In the genomic region with DNA sequence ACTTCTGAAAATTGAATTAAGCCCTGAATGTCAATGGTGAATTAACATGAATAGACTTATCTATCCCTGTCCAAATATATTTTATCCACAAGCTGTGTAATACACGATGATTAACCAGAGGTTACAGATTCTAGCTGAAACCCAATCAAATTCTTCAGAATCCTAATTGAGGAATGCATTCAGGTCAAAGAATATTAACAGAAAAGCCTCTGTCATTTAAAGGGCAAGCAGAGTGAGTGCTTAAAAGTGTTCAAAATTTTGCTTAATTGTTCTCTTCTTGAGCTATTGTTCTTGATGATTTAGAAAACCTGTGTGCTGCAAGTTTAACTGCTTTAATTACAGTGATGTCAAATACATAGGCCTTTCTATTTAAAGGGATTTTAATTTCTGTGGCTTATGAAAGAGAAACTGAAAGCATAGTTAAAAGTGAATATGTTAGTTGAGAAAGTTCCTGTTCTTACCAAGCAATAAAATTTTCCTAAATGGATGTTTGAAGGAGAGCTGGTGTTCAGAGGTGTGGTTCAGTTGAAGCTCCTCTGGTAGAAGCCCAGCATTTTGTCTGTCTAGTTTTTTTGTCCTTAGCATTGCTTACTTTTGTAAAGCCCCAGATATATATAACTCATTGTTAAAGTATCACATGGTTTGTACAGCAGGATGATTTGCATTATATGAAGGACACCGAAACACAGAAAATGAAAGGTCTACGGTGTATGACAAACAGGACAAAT, we compare ENCODE assay signal across 9 cellular contexts.
DNase-seq lines count a peak whose midpoint lies in the region; ATAC-seq and TF ChIP-seq lines count a peak whose summit lies in the region.
"Had no signal": no experiment of that assay in that cellular context is flagged by ENCODE, and none has a peak within 500 bp of the region (broad histone marks: within the 10 kb centered on the region; RNA-seq: fewer than 3 reads in every experiment).

No MANE protein-coding gene starts in this region.

- no peaks in the 10 kb centered on the region for H3K36me3 Mint-ChIP-seq in stimulated activated naive B cell treated with anti-CD40 and anti-IgM and Interleukin-4, amounts not matched to agents 10 μg/mL and 1 μg/mL and 100 μg/mL, for 72 hours
- no peaks in the 10 kb centered on the region for H3K36me3 Mint-ChIP-seq in chondrocyte (ENCODE audit: low read depth)

- H3K4me3 ChIP-seq in coronary artery (peak overlapping the region; percentile 16), WERI-Rb-1 (ENCODE audit: low read depth, low read length) (no peak overlapping the region)
- H3K4me3 ChIP-seq: cardiac muscle cell had no signal

- no peaks in the 10 kb centered on the region for H3K36me3 ChIP-seq in WERI-Rb-1
- H3K36me3 ChIP-seq: cardiac muscle cell had no signal

- H3K27ac Mint-ChIP-seq in stimulated activated naive B cell treated with anti-CD40 and anti-IgM and Interleukin-4, amounts not matched to agents 10 μg/mL and 1 μg/mL and 100 μg/mL, for 72 hours = peak overlapping the region; percentile 82
- no peak overlapping the region for H3K27ac Mint-ChIP-seq in chondrocyte (ENCODE audit: unreplicated experiment)

- H3K27me3 ChIP-seq in WERI-Rb-1 (ENCODE audit: insufficient read depth, low read depth, severe bottlenecking) = no peaks in the 10 kb centered on the region
- H3K27me3 ChIP-seq: cardiac muscle cell had no signal

- H3K27me3 Mint-ChIP-seq in stimulated activated naive B cell treated with anti-CD40 and anti-IgM and Interleukin-4, amounts not matched to agents 10 μg/mL and 1 μg/mL and 100 μg/mL, for 72 hours = no peaks in the 10 kb centered on the region
- H3K27me3 Mint-ChIP-seq in chondrocyte (ENCODE audit: low read depth) = no peaks in the 10 kb centered on the region

- H3K9me3 Mint-ChIP-seq in stimulated activated naive B cell treated with anti-CD40 and anti-IgM and Interleukin-4, amounts not matched to agents 10 μg/mL and 1 μg/mL and 100 μg/mL, for 72 hours = peaks cover 0 to 5% of the 10 kb centered on the region in 2 donors
- H3K9me3 Mint-ChIP-seq in chondrocyte (ENCODE audit: low read depth) = peaks cover 4% of the 10 kb centered on the region

- peak overlapping the region in 1 of 2 donors; percentile 20 for H3K27ac ChIP-seq in coronary artery
- no peak overlapping the region for H3K27ac ChIP-seq in WERI-Rb-1
- H3K27ac ChIP-seq: cardiac muscle cell had no signal

- peak; percentile 86 for ATAC-seq in GM19452 (IDR thresholded peaks at IDR 0.05; ENCODE audit: unreplicated experiment)
- peak; percentile 86 for ATAC-seq in HG03460 (IDR thresholded peaks at IDR 0.05; ENCODE audit: unreplicated experiment)
- ATAC-seq in stimulated activated naive B cell treated with anti-CD40 and anti-IgM and Interleukin-4, amounts not matched to agents 10 μg/mL and 1 μg/mL and 100 μg/mL, for 72 hours (replicated peaks) = peak; percentile 61 to 71

- DNase-seq in CD1c-positive myeloid dendritic cell (ENCODE audit: extremely low spot score) (peak; percentile 21), coronary artery (ENCODE audit: low spot score) (no peak), NCI-H2029 (lab: John Stamatoyannopoulos, UW) (no peak), chondrocyte (ENCODE audit: low spot score) (no peak), WERI-Rb-1 (no peak)
- DNase-seq in stimulated activated naive B cell treated with anti-CD40 and anti-IgM and Interleukin-4, amounts not matched to agents 10 μg/mL and 1 μg/mL and 100 μg/mL, for 72 hours = no peak

- H3K4me3 Mint-ChIP-seq in stimulated activated naive B cell treated with anti-CD40 and anti-IgM and Interleukin-4, amounts not matched to agents 10 μg/mL and 1 μg/mL and 100 μg/mL, for 72 hours = peak overlapping the region; percentile 60 to 72
- no peak overlapping the region for H3K4me3 Mint-ChIP-seq in chondrocyte (ENCODE audit: unreplicated experiment)

- TF ChIP-seq CTCF in coronary artery (IDR thresholded peaks at IDR 0.05) (no peak), chondrocyte (IDR thresholded peaks at IDR 0.05) (no peak), WERI-Rb-1 (IDR thresholded peaks at IDR 0.05; ENCODE audit: low read depth, low read length) (no peak)

- peaks cover 14 to 25% of the 10 kb centered on the region in 2 donors for H3K4me1 Mint-ChIP-seq in stimulated activated naive B cell treated with anti-CD40 and anti-IgM and Interleukin-4, amounts not matched to agents 10 μg/mL and 1 μg/mL and 100 μg/mL, for 72 hours
- H3K4me1 Mint-ChIP-seq in chondrocyte (ENCODE audit: low read depth) = peaks cover 19% of the 10 kb centered on the region

- H3K9me3 ChIP-seq in WERI-Rb-1 (ENCODE audit: severe bottlenecking) = no peaks in the 10 kb centered on the region
